22 cellular contexts compared by ENCODE assay signal in genomic region chr20:18312723-18313122, GRCh38. TPM values are rescaled to one million over a fixed set of nuclear protein-coding genes. Genes with fewer than 3 reads are reported as not detected.
DNase-seq lines count a peak whose midpoint lies in the region; ATAC-seq, FAIRE-seq and TF ChIP-seq lines count a peak whose summit lies in the region.
"Had no signal": no experiment of that assay in that cellular context is flagged by ENCODE, and none has a peak within 500 bp of the region (broad histone marks: within the 10 kb centered on the region; RNA-seq: fewer than 3 reads in every experiment).

No MANE protein-coding gene starts in this region.

- no peak for TF ChIP-seq RAD21 in HepG2 (CRISPR knock-in tag; IDR thresholded peaks at IDR 0.05)

- H3K27ac Mint-ChIP-seq in naive thymus-derived CD4-positive, alpha-beta T cell: no peak overlapping the region
- H3K27ac Mint-ChIP-seq: B cell; CD4-positive, alpha-beta T cell; CD8-positive, alpha-beta T cell had no signal

- H3K4me1 Mint-ChIP-seq in naive thymus-derived CD4-positive, alpha-beta T cell: peaks cover 0 to 7% (median 0%) of the 10 kb centered on the region in 7 donors
- H3K4me1 Mint-ChIP-seq: B cell had no signal

- WGBS in HepG2 (ENCODE audit: low lambda C conversion rate): 97% methylated on average over 9 of the region's 9 CpGs
- 90% methylated on average over 9 of the region's 9 CpGs for WGBS in right lobe of liver (ENCODE audit: insufficient coverage, low coverage, low lambda C conversion rate, missing lambda C conversion rate)
- no CpG with 5 or more reads among the region's 9 CpGs for WGBS in neuronal stem cell (ENCODE audit: extremely low coverage in 2 of 2, insufficient read length in 2 of 2, insufficient replicate concordance in 1 of 2), 2 donors

- no peaks in the 10 kb centered on the region for H3K9me3 ChIP-seq in HepG2 (ENCODE audit: low read length)
- no peaks in the 10 kb centered on the region for H3K9me3 ChIP-seq in right lobe of liver
- no peaks in the 10 kb centered on the region for H3K9me3 ChIP-seq in gastrocnemius medialis
- H3K9me3 ChIP-seq in neuronal stem cell (replicated peaks in 1 of 2; ENCODE audit: control insufficient read depth in 2 of 2, insufficient read depth in 1 of 2, low read depth in 1 of 2, low read length in 2 of 2): peaks cover 0 to 5% of the 10 kb centered on the region in 2 donors
- no peaks in the 10 kb centered on the region for H3K9me3 ChIP-seq in naive thymus-derived CD4-positive, alpha-beta T cell (ENCODE audit: control insufficient read depth in 2 of 3, low read length in 3 of 3)
- H3K9me3 ChIP-seq: A549; BLaER1 treated with 17β-estradiol and CSF1 and Interleukin-3, amounts not matched to agents 10 nM and 100 nM; Caco-2 had no signal

- H3K14ac ChIP-seq in neuronal stem cell (ENCODE audit: low read length): no peak overlapping the region

- no peak overlapping the region for H2BK5ac ChIP-seq in neuronal stem cell (ENCODE audit: low read length)

- H3K27ac ChIP-seq in HepG2 (ENCODE audit: extremely low read length, insufficient read depth, low read length) (no peak overlapping the region), right lobe of liver (no peak overlapping the region), epithelial cell of prostate (peak overlapping the region; percentile 96), gastrocnemius medialis (peak overlapping the region; percentile 4 to 67 (median 66)), neuronal stem cell (replicated peaks; ENCODE audit: low read length) (no peak overlapping the region)
- no peak overlapping the region for H3K27ac ChIP-seq in naive thymus-derived CD4-positive, alpha-beta T cell (ENCODE audit: low read depth, low read length)
- H3K27ac ChIP-seq: 22Rv1; A549; BLaER1 treated with 17β-estradiol and CSF1 and Interleukin-3, amounts not matched to agents 10 nM and 100 nM; C4-2B had no signal

- intact Hi-C loops in HepG2 (cut with micrococcal nuclease; ENCODE audit: unreplicated experiment) (no loop called here), right lobe of liver (cut with DNase I) (no loop called here), gastrocnemius medialis (cut with DNase I; ENCODE audit: low total_unique reads) (no loop called here)
- intact Hi-C loops in naive thymus-derived CD4-positive, alpha-beta T cell (cut with micrococcal nuclease): no loop called here

- H3K27me3 ChIP-seq in HepG2 (ENCODE audit: control insufficient read depth in 1 of 2, insufficient read depth in 2 of 2, low read length in 2 of 2) (no peaks in the 10 kb centered on the region), right lobe of liver (no peaks in the 10 kb centered on the region), gastrocnemius medialis (no peaks in the 10 kb centered on the region), neuronal stem cell (ENCODE audit: control insufficient read depth in 3 of 3, insufficient read depth in 3 of 3, low read depth in 1 of 3, low read length in 3 of 3) (no peaks in the 10 kb centered on the region)
- no peaks in the 10 kb centered on the region for H3K27me3 ChIP-seq in naive thymus-derived CD4-positive, alpha-beta T cell (ENCODE audit: control insufficient read depth in 2 of 2, insufficient read depth in 2 of 2, low read length in 2 of 2)
- H3K27me3 ChIP-seq: BLaER1 treated with 17β-estradiol and CSF1 and Interleukin-3, amounts not matched to agents 10 nM and 100 nM had no signal

- no peak for ATAC-seq in HepG2
- ATAC-seq in right lobe of liver: no peak
- ATAC-seq in gastrocnemius medialis: peak in 1 of 2 donors; percentile 49
- no peak for ATAC-seq in naive thymus-derived CD4-positive, alpha-beta T cell
- ATAC-seq: A549; CD8-positive, alpha-beta T cell had no signal

- H3K36me3 Mint-ChIP-seq in naive thymus-derived CD4-positive, alpha-beta T cell: peaks cover 21 to 69% (median 62%) of the 10 kb centered on the region in 5 donors

- TF ChIP-seq CTCF in HepG2 (CRISPR knock-in tag; IDR thresholded peaks at IDR 0.05) (no peak), right lobe of liver (IDR thresholded peaks at IDR 0.05) (no peak), gastrocnemius medialis (IDR thresholded peaks at IDR 0.05 in 4 of 5, conservative IDR thresholded peaks at IDR 0.05 in 1 of 5) (no peak)

- H2BK120ac ChIP-seq in neuronal stem cell (ENCODE audit: low read depth, low read length): no peak overlapping the region

- H3K4me2 ChIP-seq in HepG2 (ENCODE audit: low read depth, low read length): no peak overlapping the region
- H3K4me2 ChIP-seq in neuronal stem cell (ENCODE audit: insufficient read depth, low read length, poor library complexity, severe bottlenecking): no peak overlapping the region
- H3K4me2 ChIP-seq: A549; BLaER1 treated with 17β-estradiol and CSF1 and Interleukin-3, amounts not matched to agents 10 nM and 100 nM had no signal

- peaks cover 6% of the 10 kb centered on the region for H3K79me1 ChIP-seq in neuronal stem cell (ENCODE audit: low read depth, low read length)

- no peak overlapping the region for H2BK15ac ChIP-seq in neuronal stem cell (ENCODE audit: low read length)

- H3K36me3 ChIP-seq in HepG2 (replicated peaks in 1 of 2; ENCODE audit: control insufficient read depth in 1 of 2, insufficient read depth in 2 of 2, low read length in 2 of 2): peaks cover 21 to 46% of the 10 kb centered on the region in 2 experiments
- peaks cover 0 to 19% (median 11%) of the 10 kb centered on the region in 4 donors for H3K36me3 ChIP-seq in right lobe of liver
- H3K36me3 ChIP-seq in gastrocnemius medialis: peaks cover 0 to 28% of the 10 kb centered on the region in 2 donors
- H3K36me3 ChIP-seq in neuronal stem cell (replicated peaks in 1 of 2; ENCODE audit: control insufficient read depth in 2 of 2, insufficient read depth in 2 of 2, low read length in 2 of 2): peaks cover 23 to 50% of the 10 kb centered on the region in 2 donors
- peaks cover 0 to 27% (median 5%) of the 10 kb centered on the region in 3 experiments for H3K36me3 ChIP-seq in naive thymus-derived CD4-positive, alpha-beta T cell (ENCODE audit: control insufficient read depth in 2 of 3, insufficient read depth in 3 of 3, low read length in 3 of 3)

- H3K18ac ChIP-seq in neuronal stem cell (ENCODE audit: low read length): no peak overlapping the region

- H3K23ac ChIP-seq in neuronal stem cell (ENCODE audit: low read depth, low read length, poor library complexity): no peak overlapping the region

- no peak for TF ChIP-seq EP300 in HepG2 (IDR thresholded peaks at IDR 0.05; ENCODE audit: low read depth in 2 of 2, low read length in 2 of 2)
- TF ChIP-seq EP300 in HepG2 (CRISPR knock-in tag; IDR thresholded peaks at IDR 0.05; ENCODE audit: borderline replicate concordance): no peak

- no peak overlapping the region for H3K4ac ChIP-seq in neuronal stem cell (ENCODE audit: low read length)

- no peak overlapping the region for H4K8ac ChIP-seq in neuronal stem cell (ENCODE audit: low read depth, low read length)

- H3K4me3 Mint-ChIP-seq in naive thymus-derived CD4-positive, alpha-beta T cell: no peak overlapping the region
- H3K4me3 Mint-ChIP-seq: B cell; CD4-positive, alpha-beta T cell; CD8-positive, alpha-beta T cell had no signal

- no peak overlapping the region for H2BK12ac ChIP-seq in neuronal stem cell (ENCODE audit: low read length)

- no TSS peak for BruUV-seq in HepG2 (replicated peaks; lab: Mats Ljungman, UMichigan)

- no peak overlapping the region for H2AK5ac ChIP-seq in neuronal stem cell (ENCODE audit: low read depth, low read length)

- H4K91ac ChIP-seq in neuronal stem cell (ENCODE audit: low read depth, low read length, poor library complexity): no peak overlapping the region

- in situ Hi-C loops in HepG2 (cut with HindIII; ENCODE audit: extremely low pct_ligation_motif_present, low pct_unique_long_range_greater_than_20kb) (no loop called here), gastrocnemius medialis (cut with MboI; ENCODE audit: low sequenced_read_pairs in 4 of 4) (no loop called here)

- no peak for TF ChIP-seq POLR2A in HepG2 (IDR thresholded peaks at IDR 0.05; ENCODE audit: insufficient read depth in 1 of 2, low read depth in 2 of 2, low read length in 2 of 2)
- TF ChIP-seq POLR2A in right lobe of liver (IDR thresholded peaks at IDR 0.05): no peak
- no peak for TF ChIP-seq POLR2A in gastrocnemius medialis (IDR thresholded peaks at IDR 0.05)

- H3K79me2 ChIP-seq in HepG2 (ENCODE audit: insufficient read depth, low read length): no peaks in the 10 kb centered on the region

- H2AFZ ChIP-seq in HepG2 (ENCODE audit: low read length) (no peak overlapping the region), neuronal stem cell (ENCODE audit: low read length) (no peak overlapping the region)

- no peaks in the 10 kb centered on the region for H4K20me1 ChIP-seq in HepG2 (ENCODE audit: insufficient read depth, low read length)
- H4K20me1 ChIP-seq: BLaER1 treated with 17β-estradiol and CSF1 and Interleukin-3, amounts not matched to agents 10 nM and 100 nM had no signal

- H3K9me3 Mint-ChIP-seq in naive thymus-derived CD4-positive, alpha-beta T cell: peaks cover 0 to 8% (median 0%) of the 10 kb centered on the region in 11 donors
- H3K9me3 Mint-ChIP-seq: CD4-positive, alpha-beta T cell; CD8-positive, alpha-beta T cell had no signal

- H3K9ac ChIP-seq in HepG2 (ENCODE audit: insufficient read depth, low read depth, low read length): no peak overlapping the region
- H3K9ac ChIP-seq in neuronal stem cell (ENCODE audit: low read depth, low read length, poor library complexity): no peak overlapping the region
- H3K9ac ChIP-seq: BLaER1 treated with 17β-estradiol and CSF1 and Interleukin-3, amounts not matched to agents 10 nM and 100 nM had no signal

- DNase-seq in HepG2 (ENCODE audit: low spot score): no peak
- DNase-seq in right lobe of liver: no peak
- DNase-seq in epithelial cell of prostate (ENCODE audit: low read depth, low spot score): no peak
- no peak for DNase-seq in gastrocnemius medialis
- no peak for DNase-seq in neuronal stem cell (ENCODE audit: low spot score)
- DNase-seq in naive thymus-derived CD4-positive, alpha-beta T cell: no peak
- DNase-seq: AML-193; Caco-2; Calu3; CD4-positive, alpha-beta T cell; CD8-positive, alpha-beta T cell; DMS79 treated with DMSO at 0.1 percent for 48 hours; GF-D8 had no signal

- POLR2A ChIA-PET in HepG2 (lab: Yijun Ruan, JAX): no interaction called here
- POLR2A ChIA-PET in naive thymus-derived CD4-positive, alpha-beta T cell (lab: Charles Lee): interaction anchor here (0.7 kb wide), 1 partner anchor 452 kb away, joined by 3 read pairs; no protein-coding TSS in a partner anchor

- FAIRE-seq in HepG2 (lab: Jason Lieb, UNC): no peak
- FAIRE-seq: D721Med, G401.6, GM12891, GM19239 had no signal

- H3K4me3 ChIP-seq in HepG2 (replicated peaks in 1 of 3; ENCODE audit: insufficient read depth in 1 of 3, low read depth in 2 of 3, low read length in 3 of 3) (no peak overlapping the region), right lobe of liver (no peak overlapping the region), gastrocnemius medialis (no peak overlapping the region), neuronal stem cell (ENCODE audit: low read length in 2 of 2) (no peak overlapping the region)
- H3K4me3 ChIP-seq in naive thymus-derived CD4-positive, alpha-beta T cell (ENCODE audit: low read length): no peak overlapping the region
- H3K4me3 ChIP-seq: A549; BLaER1 treated with 17β-estradiol and CSF1 and Interleukin-3, amounts not matched to agents 10 nM and 100 nM had no signal

- no peaks in the 10 kb centered on the region for H3K27me3 Mint-ChIP-seq in naive thymus-derived CD4-positive, alpha-beta T cell
- H3K27me3 Mint-ChIP-seq: B cell; CD4-positive, alpha-beta T cell had no signal

- no peaks in the 10 kb centered on the region for H3K4me1 ChIP-seq in HepG2 (ENCODE audit: insufficient read depth, low read length)
- no peaks in the 10 kb centered on the region for H3K4me1 ChIP-seq in right lobe of liver
- peaks cover 9 to 24% of the 10 kb centered on the region in 2 donors for H3K4me1 ChIP-seq in gastrocnemius medialis
- no peaks in the 10 kb centered on the region for H3K4me1 ChIP-seq in neuronal stem cell (ENCODE audit: control insufficient read depth in 2 of 2, insufficient read depth in 1 of 2, low read depth in 1 of 2, low read length in 2 of 2)
- H3K4me1 ChIP-seq in naive thymus-derived CD4-positive, alpha-beta T cell (ENCODE audit: control insufficient read depth in 2 of 2, insufficient read depth in 2 of 2, low read length in 2 of 2): no peaks in the 10 kb centered on the region
- H3K4me1 ChIP-seq: A549; BLaER1 treated with 17β-estradiol and CSF1 and Interleukin-3, amounts not matched to agents 10 nM and 100 nM had no signal

- CTCF ChIA-PET in HepG2 (lab: Yijun Ruan, JAX; ENCODE audit: low intra/inter-chr PET ratio, low total read pairs): no interaction called here
- CTCF ChIA-PET in naive thymus-derived CD4-positive, alpha-beta T cell (lab: Charles Lee): no interaction called here

RNA-seq across cellular contexts. Expression of gene ZNF133, which starts 24.4 kb away (rescaled TPM):
- total RNA-seq in HepG2 (2016; rRNA removed; fragmentation: Illumina TruSeq; extraction: Trizol): 25.9 and 26.7 TPM in 2 replicates
- 20.4 and 21.1 TPM in 2 replicates for total RNA-seq in HepG2 (2016; cell fraction: cytosol; rRNA removed; fragmentation: Illumina TruSeq; extraction: Trizol; ENCODE audit: low read depth)
- 26.5 and 28.9 TPM in 2 replicates for total RNA-seq in HepG2 (2016; cell fraction: insoluble cytoplasmic fraction; rRNA removed; fragmentation: Illumina TruSeq; extraction: Trizol)
- total RNA-seq in HepG2 (2016; cell fraction: membrane; rRNA removed; fragmentation: Illumina TruSeq; extraction: Trizol): 14.9 and 18.4 TPM in 2 replicates
- 34.7 and 40.8 TPM in 2 replicates for total RNA-seq in HepG2 (2016; cell fraction: nucleus; rRNA removed; fragmentation: Illumina TruSeq; extraction: Trizol)
- 23.5 and 27.2 TPM in 2 replicates for polyA plus RNA-seq in HepG2 (2011; rRNA removed)
- 16.3 and 20.3 TPM in 2 replicates for polyA plus RNA-seq in HepG2 (2011; cell fraction: cytosol; rRNA removed)
- 66.0 and 71.0 TPM in 2 replicates for polyA plus RNA-seq in HepG2 (2011; cell fraction: nucleus; rRNA removed)
- 14.2 and 16.6 TPM in 2 replicates for polyA plus RNA-seq in HepG2 (2012)
- polyA plus RNA-seq in HepG2 (2016; cell fraction: cytosol; fragmentation: Illumina TruSeq; extraction: Trizol; ENCODE audit: low read depth): 2.1 and 2.4 TPM in 2 replicates
- 16.5 and 16.7 TPM in 2 replicates for polyA plus RNA-seq in HepG2 (2016; cell fraction: insoluble cytoplasmic fraction; fragmentation: Illumina TruSeq; extraction: Trizol; ENCODE audit: low read depth)
- polyA plus RNA-seq in HepG2 (2016; cell fraction: membrane; fragmentation: Illumina TruSeq; extraction: Trizol; ENCODE audit: low read depth): 5.2 and 5.4 TPM in 2 replicates
- polyA plus RNA-seq in HepG2 (2016; cell fraction: nucleus; fragmentation: Illumina TruSeq; extraction: Trizol; ENCODE audit: insufficient read depth, low read depth): 69.3 and 73.3 TPM in 2 replicates
- polyA minus RNA-seq in HepG2 (2011; rRNA and poly(A)+ RNA removed; ENCODE audit: low replicate concordance): 7.4 and 27.1 TPM in 2 replicates
- 10.5 and 10.6 TPM in 2 replicates for polyA minus RNA-seq in HepG2 (2011; cell fraction: cytosol; rRNA and poly(A)+ RNA removed)
- polyA minus RNA-seq in HepG2 (2011; cell fraction: nucleus; rRNA and poly(A)+ RNA removed): 25.5 and 34.3 TPM in 2 replicates
- total RNA-seq in right lobe of liver: 1 to 10 TPM; 2.5 to 6.1 (median 4.8) TPM
- total RNA-seq in gastrocnemius medialis: 10 to 100 TPM in 3 of 4 donors, 1 to 10 TPM in 1; 6.9 to 15.8 (median 11.0) TPM
- 8.1 TPM for polyA plus RNA-seq in neuronal stem cell (2013, experiment 1 of 2)
- polyA plus RNA-seq in neuronal stem cell (2013, experiment 2 of 2): 7.6 TPM
- total RNA-seq in naive thymus-derived CD4-positive, alpha-beta T cell: 10 to 100 TPM in 2 of 5 experiments, 1 to 10 TPM in 3; 6.5 to 11.5 (median 9.4) TPM
- 10 to 100 TPM in 1 of 2 donors, 1 to 10 TPM in 1; 9.2 to 12.6 TPM for polyA plus RNA-seq in naive thymus-derived CD4-positive, alpha-beta T cell

Comparison
In these comparisons a context has a peak if more than half of its experiments do, and no peak if none do; other contexts are left out.
1. H3K27ac ChIP-seq: peak in epithelial cell of prostate (single experiment) and gastrocnemius medialis (4 of 4); none in HepG2 (single experiment), right lobe of liver (0 of 3), neuronal stem cell (single experiment) and naive thymus-derived CD4-positive, alpha-beta T cell (single experiment).